ENCODE assay signal across 20 cellular contexts in the genomic region with DNA sequence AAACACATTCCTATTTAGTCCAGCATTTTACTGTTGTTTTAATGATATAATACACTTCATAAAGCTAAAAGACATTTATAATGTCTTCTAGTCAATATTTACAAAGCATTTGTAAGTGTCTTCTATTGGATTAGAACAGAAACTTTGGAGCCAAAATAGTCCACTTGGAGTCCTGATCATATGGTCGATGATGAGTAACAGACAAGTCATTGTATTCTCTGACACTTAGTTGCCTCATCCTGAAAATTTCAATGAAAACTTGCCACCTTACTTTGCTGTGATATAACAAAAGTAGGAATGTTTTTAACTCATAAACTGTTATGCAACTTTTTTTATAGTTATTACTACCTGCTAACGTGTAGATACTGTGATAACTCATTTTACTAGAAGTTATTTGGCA.
"Had no signal": no experiment of that assay in that cellular context is flagged by ENCODE, and none has a peak within 500 bp of the region (broad histone marks: within the 10 kb centered on the region; RNA-seq: fewer than 3 reads in every experiment).

No MANE protein-coding gene starts in this region.

- H3K36me3 ChIP-seq: gastrocnemius medialis, heart right ventricle, right atrium auricular region, sigmoid colon, thyroid gland, upper lobe of left lung, uterus had no signal

- DNase-seq: endodermal cell; gastrocnemius medialis; heart right ventricle; hypothalamus; kidney glomerular epithelial cell; natural killer cell; posterior cingulate gyrus; sigmoid colon; small intestine; stimulated activated CD4-positive, alpha-beta T cell treated with anti-CD3 and anti-CD28 coated beads, Interleukin-12 subunit alpha, Interleukin-12 subunit beta, amount 100 ng/mL, for 4 hours; stimulated activated CD4-positive, alpha-beta T cell treated with anti-CD3 and anti-CD28 coated beads, Interleukin-2, amount 100 ng/mL, for 48 hours; stimulated activated naive CD4-positive, alpha-beta T cell treated with Interleukin-2 at 50 U/mL for 16 hours; thyroid gland; upper lobe of left lung; uterus had no signal

- H3K27me3 ChIP-seq: gastrocnemius medialis, heart right ventricle, right atrium auricular region, sigmoid colon, thyroid gland, upper lobe of left lung, uterus had no signal

- ATAC-seq: gastrocnemius medialis, heart right ventricle, left lobe of liver, natural killer cell had no signal

- H3K4me3 ChIP-seq: gastrocnemius medialis, heart right ventricle, right atrium auricular region, sigmoid colon, thyroid gland, upper lobe of left lung, uterus had no signal

- FAIRE-seq: colon, endothelial cell of umbilical vein, islet of Langerhans, small intestine had no signal
